22 cellular contexts compared by ENCODE assay signal in the genomic region with DNA sequence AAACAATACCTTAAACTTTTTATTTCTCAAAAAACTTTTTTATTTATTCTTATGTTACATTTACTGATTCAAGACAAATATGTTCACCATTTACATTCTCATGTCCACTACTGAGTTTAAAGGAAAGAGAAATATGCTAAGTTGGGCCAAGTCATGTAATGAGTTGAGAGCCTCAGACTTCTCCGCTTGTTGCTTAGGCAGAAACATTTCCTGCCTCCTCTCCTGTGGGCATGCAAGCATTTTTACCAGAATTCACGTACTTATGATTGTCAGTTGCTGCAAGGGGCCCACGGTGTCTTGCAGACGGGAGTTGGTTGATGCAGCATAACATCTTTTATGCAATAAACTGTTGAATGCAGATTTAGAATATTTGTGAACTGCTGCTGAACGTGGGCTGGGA.
"Had no signal": no experiment of that assay in that cellular context is flagged by ENCODE, and none has a peak within 500 bp of the region (broad histone marks: within the 10 kb centered on the region; RNA-seq: fewer than 3 reads in every experiment).

No MANE protein-coding gene starts in this region.

- H3K4me1 ChIP-seq: neural progenitor cell, sigmoid colon had no signal

- H3K36me3 ChIP-seq: neural progenitor cell, sigmoid colon, spleen had no signal

- H3K9me3 ChIP-seq: sigmoid colon, spleen, upper lobe of left lung had no signal

- H3K27me3 ChIP-seq: hepatocyte, neural progenitor cell, sigmoid colon, spleen, upper lobe of left lung had no signal

- ATAC-seq: activated CD4-positive, alpha-beta T cell treated with anti-CD3 and anti-CD28 coated beads for 36 hours; activated T-cell treated with anti-CD3 and anti-CD28 coated beads, Interleukin-2, amount 50 U/mL, for 4 hours; left colon; naive thymus-derived CD8-positive, alpha-beta T cell; WTC11 had no signal

- DNase-seq: activated CD4-positive, alpha-beta T cell treated with anti-CD3 and anti-CD28 coated beads for 36 hours; activated CD4-positive, alpha-beta T cell treated with anti-CD3 and anti-CD28 coated beads, Interleukin-2, amount 50 U/mL, for 4 hours; activated CD8-positive, alpha-beta memory T cell treated with anti-CD3 and anti-CD28 coated beads for 24 hours; activated CD8-positive, alpha-beta memory T cell treated with anti-CD3 and anti-CD28 coated beads, Interleukin-2, amount 50 U/mL, for 48 hours; activated naive CD4-positive, alpha-beta T cell; activated naive CD8-positive, alpha-beta T cell treated with anti-CD3 and anti-CD28 coated beads for 36 hours; activated T-cell treated with anti-CD3 and anti-CD28 coated beads, Interleukin-2, amount 50 U/mL, for 4 hours; effector CD4-positive, alpha-beta T cell; glutamatergic neuron; islet precursor cell; left colon; naive thymus-derived CD8-positive, alpha-beta T cell; retina; sigmoid colon; spleen; stimulated activated CD4-positive, alpha-beta T cell treated with anti-CD3 and anti-CD28 coated beads, Interleukin-4, amount 100 ng/mL, for 1 hour; stimulated activated naive CD4-positive, alpha-beta T cell treated with Interleukin-2 at 50 U/mL for 16 hours; T-helper 9 cell; upper lobe of left lung had no signal

- H3K27ac ChIP-seq: hepatocyte, neural progenitor cell, sigmoid colon, spleen had no signal

- H3K4me3 ChIP-seq: hepatocyte, neural progenitor cell, sigmoid colon, spleen, upper lobe of left lung had no signal
